ENCODE assay signal across 8 cellular contexts in genomic region chr1:92080128-92080985, GRCh38. TPM values are rescaled to one million over a fixed set of nuclear protein-coding genes. Genes with fewer than 3 reads are reported as not detected.
DNase-seq lines count a peak whose midpoint lies in the region; ATAC-seq, FAIRE-seq and TF ChIP-seq lines count a peak whose summit lies in the region.

BTBD8 (plus strand) TSS chr1:92080345; CDS start chr1:92080572, 227 bp downstream.

- TF ChIP-seq EP300 in HepG2 (IDR thresholded peaks at IDR 0.05; ENCODE audit: low read depth in 2 of 2, low read length in 2 of 2) (no peak), HepG2 (CRISPR knock-in tag; IDR thresholded peaks at IDR 0.05; ENCODE audit: borderline replicate concordance) (no peak)

- TF ChIP-seq POLR2A in HepG2 (IDR thresholded peaks at IDR 0.05; ENCODE audit: insufficient read depth in 1 of 2, low read depth in 2 of 2, low read length in 2 of 2), result peak; percentile 39 to 59; a peak in 2 of 4 replicates

- no peaks in the 10 kb centered on the region for H3K9me3 ChIP-seq in BE2C
- no peaks in the 10 kb centered on the region for H3K9me3 ChIP-seq in HepG2 (ENCODE audit: low read length)

- peak within 1 kb of the TSS; percentile 83 for H2AFZ ChIP-seq in HepG2 (ENCODE audit: low read length)

- peak within 1 kb of the TSS; percentile 84 for H3K27ac Mint-ChIP-seq in dendritic cell treated with granulocyte-macrophage colony-stimulating factor and Interleukin-4, amounts not matched to agents 40 ng/mL and 50 ng/mL, for 4 days

- TF ChIP-seq CTCF in BE2C (IDR thresholded peaks at IDR 0.05; ENCODE audit: low read depth, low read length) (no peak), HepG2 (CRISPR knock-in tag; IDR thresholded peaks at IDR 0.05) (peak; percentile 39)

- H3K36me3 Mint-ChIP-seq in dendritic cell treated with granulocyte-macrophage colony-stimulating factor and Interleukin-4, amounts not matched to agents 40 ng/mL and 50 ng/mL, for 4 days (ENCODE audit: low read depth), result peaks cover 15% of the 10 kb centered on the region

- FAIRE-seq in HepG2 (lab: Jason Lieb, UNC), result peak; percentile 63

- peak; percentile 24 for DNase-seq in BE2C
- peak; percentile 82 to 91 for DNase-seq in NCI-H526 (lab: John Stamatoyannopoulos, UW)
- DNase-seq in activated CD4-positive, alpha-beta T cell treated with anti-CD3 and anti-CD28 coated beads, Interleukin-2, amount 50 U/mL, for 1 hour, result peak; percentile 83
- DNase-seq in HepG2 (ENCODE audit: low spot score), result peak; percentile 68
- peak; percentile 84 for DNase-seq in stimulated activated CD4-positive, alpha-beta T cell treated with anti-CD3 and anti-CD28 coated beads, Interleukin-2, amount 100 ng/mL, for 4 hours (ENCODE audit: low read depth)

- H3K4me1 ChIP-seq in BE2C (no peaks in the 10 kb centered on the region), HepG2 (ENCODE audit: insufficient read depth, low read length) (peaks cover 12% of the 10 kb centered on the region; the same call in 1 of the 2 replicates)

- no peaks in the 10 kb centered on the region for H4K20me1 ChIP-seq in HepG2 (ENCODE audit: insufficient read depth, low read length)

- WGBS in HepG2 (ENCODE audit: low lambda C conversion rate), result 1% methylated on average over 37 of the region's 55 CpGs

- H3K36me3 ChIP-seq in BE2C, result no peaks in the 10 kb centered on the region
- no peaks in the 10 kb centered on the region for H3K36me3 ChIP-seq in HepG2 (replicated peaks in 1 of 2; ENCODE audit: control insufficient read depth in 1 of 2, insufficient read depth in 2 of 2, low read length in 2 of 2)

- in situ Hi-C loops in HepG2 (cut with HindIII; ENCODE audit: extremely low pct_ligation_motif_present, low pct_unique_long_range_greater_than_20kb), result loop anchor here (10.0 kb wide), 1 partner anchor 64 kb away; no protein-coding TSS in a partner anchor

- POLR2A ChIA-PET in HepG2 (lab: Yijun Ruan, JAX), result interaction anchor here (1.2 kb wide), 1 partner anchor 218 kb away, joined by 3 read pairs; no protein-coding TSS in a partner anchor

- H3K9ac ChIP-seq in HepG2 (ENCODE audit: insufficient read depth, low read depth, low read length), result peak within 1 kb of the TSS; percentile 69

- H3K4me3 ChIP-seq in BE2C (ENCODE audit: low read depth, low read length) (peak within 1 kb of the TSS; percentile 65), HepG2 (replicated peaks in 1 of 3; ENCODE audit: insufficient read depth in 1 of 3, low read depth in 2 of 3, low read length in 3 of 3) (peak within 1 kb of the TSS; percentile 71 to 88 (median 77))

- no peaks in the 10 kb centered on the region for H3K27me3 Mint-ChIP-seq in dendritic cell treated with granulocyte-macrophage colony-stimulating factor and Interleukin-4, amounts not matched to agents 40 ng/mL and 50 ng/mL, for 4 days

- peak within 1 kb of the TSS; percentile 43 for H3K27ac ChIP-seq in HepG2 (ENCODE audit: extremely low read length, insufficient read depth, low read length)

- intact Hi-C loops in dendritic cell treated with granulocyte-macrophage colony-stimulating factor and Interleukin-4, amounts not matched to agents 40 ng/mL and 50 ng/mL, for 4 days (cut with micrococcal nuclease), result loop anchor here (5.0 kb wide), 1 partner anchor 217 kb away; the partner anchor contains the start of genes GLMN and RPAP2
- intact Hi-C loops in HepG2 (cut with micrococcal nuclease; ENCODE audit: unreplicated experiment), result loop anchor here (5.0 kb wide), 1 partner anchor 53 kb away; the partner anchor contains the start of gene EPHX4

- TSS peak; percentile 75 for BruUV-seq in HepG2 (replicated peaks; lab: Mats Ljungman, UMichigan)

- TF ChIP-seq RAD21 in HepG2 (CRISPR knock-in tag; IDR thresholded peaks at IDR 0.05), result no peak; the same call in 1 of the 2 replicates

- no peaks in the 10 kb centered on the region for H3K79me2 ChIP-seq in HepG2 (ENCODE audit: insufficient read depth, low read length)

- peaks cover 8% of the 10 kb centered on the region for H3K4me1 Mint-ChIP-seq in dendritic cell treated with granulocyte-macrophage colony-stimulating factor and Interleukin-4, amounts not matched to agents 40 ng/mL and 50 ng/mL, for 4 days (ENCODE audit: low read depth)

- ATAC-seq in GM19324 (IDR thresholded peaks at IDR 0.05; ENCODE audit: low FRiP score, unreplicated experiment) (peak; percentile 99), HG03457 (IDR thresholded peaks at IDR 0.05; ENCODE audit: unreplicated experiment) (peak; percentile 97), HepG2 (peak; percentile 98)

- H3K9me3 Mint-ChIP-seq in dendritic cell treated with granulocyte-macrophage colony-stimulating factor and Interleukin-4, amounts not matched to agents 40 ng/mL and 50 ng/mL, for 4 days, result peaks cover 19% of the 10 kb centered on the region

- H3K4me3 Mint-ChIP-seq in dendritic cell treated with granulocyte-macrophage colony-stimulating factor and Interleukin-4, amounts not matched to agents 40 ng/mL and 50 ng/mL, for 4 days, result peak within 1 kb of the TSS; percentile 96

- H3K4me2 ChIP-seq in HepG2 (ENCODE audit: low read depth, low read length), result peak within 1 kb of the TSS; percentile 90

- CTCF ChIA-PET in HepG2 (lab: Yijun Ruan, JAX; ENCODE audit: low intra/inter-chr PET ratio, low total read pairs), result no interaction called here

- H3K27me3 ChIP-seq in BE2C (no peaks in the 10 kb centered on the region), HepG2 (ENCODE audit: control insufficient read depth in 1 of 2, insufficient read depth in 2 of 2, low read length in 2 of 2) (no peaks in the 10 kb centered on the region; a peak in 1 of 5 replicates)

TF ChIP-seq in HepG2, 621 proteins besides CTCF, POLR2A, EP300 and RAD21 (continues in another document):
- TF ChIP-seq ZFP36 (IDR thresholded peaks at IDR 0.05; ENCODE audit: borderline replicate concordance, low read depth, low read length, partially characterized antibody) (no peak), ZNF790 (CRISPR knock-in tag; IDR thresholded peaks at IDR 0.05; ENCODE audit: borderline replicate concordance) (0 out of 2 replicates have a peak, but pooled peaks have one; percentile 54), MEIS2 (CRISPR knock-in tag; IDR thresholded peaks at IDR 0.05) (0 out of 2 replicates have a peak, but pooled peaks have one; percentile 54), ZNF34 (CRISPR knock-in tag; IDR thresholded peaks at IDR 0.05; ENCODE audit: borderline replicate concordance) (0 out of 2 replicates have a peak, but pooled peaks have one; percentile 54), NR3C1 (CRISPR knock-in tag; IDR thresholded peaks at IDR 0.05) (no peak), SALL1 (CRISPR knock-in tag; IDR thresholded peaks at IDR 0.05) (0 out of 2 replicates have a peak, but pooled peaks have one; percentile 50), ARID4A (CRISPR knock-in tag; IDR thresholded peaks at IDR 0.05; ENCODE audit: borderline replicate concordance) (peak; percentile 69; the same call in 1 of the 2 replicates)

RNA-seq across cellular contexts. Expression of gene BTBD8, which starts in this region (rescaled TPM):
- not detected for polyA plus RNA-seq in BE2C (2012; ENCODE audit: insufficient read depth, insufficient read length, low read depth)
- 1.8 TPM in 2 replicates for total RNA-seq in HepG2 (2016; rRNA removed; fragmentation: Illumina TruSeq; extraction: Trizol)
- 0.91 and 1.3 TPM in 2 replicates for total RNA-seq in HepG2 (2016; cell fraction: cytosol; rRNA removed; fragmentation: Illumina TruSeq; extraction: Trizol; ENCODE audit: low read depth)
- 1.4 and 1.6 TPM in 2 replicates for total RNA-seq in HepG2 (2016; cell fraction: insoluble cytoplasmic fraction; rRNA removed; fragmentation: Illumina TruSeq; extraction: Trizol)
- 0.76 and 0.83 TPM in 2 replicates for total RNA-seq in HepG2 (2016; cell fraction: membrane; rRNA removed; fragmentation: Illumina TruSeq; extraction: Trizol)
- total RNA-seq in HepG2 (2016; cell fraction: nucleus; rRNA removed; fragmentation: Illumina TruSeq; extraction: Trizol), result 2.5 and 2.8 TPM in 2 replicates
- polyA plus RNA-seq in HepG2 (2011; rRNA removed), result 0.35 and 0.41 TPM in 2 replicates
- 0.15 and 0.37 TPM in 2 replicates for polyA plus RNA-seq in HepG2 (2011; cell fraction: cytosol; rRNA removed)
- 0.73 and 0.92 TPM in 2 replicates for polyA plus RNA-seq in HepG2 (2011; cell fraction: nucleus; rRNA removed)
- 0.97 and 0.98 TPM in 2 replicates for polyA plus RNA-seq in HepG2 (2012)
- polyA plus RNA-seq in HepG2 (2016; cell fraction: cytosol; fragmentation: Illumina TruSeq; extraction: Trizol; ENCODE audit: low read depth), result 0.05 TPM in 1 of 2 replicates, not detected in the other
- polyA plus RNA-seq in HepG2 (2016; cell fraction: insoluble cytoplasmic fraction; fragmentation: Illumina TruSeq; extraction: Trizol; ENCODE audit: low read depth), result 0.59 and 1.1 TPM in 2 replicates
- polyA plus RNA-seq in HepG2 (2016; cell fraction: membrane; fragmentation: Illumina TruSeq; extraction: Trizol; ENCODE audit: low read depth), result 0.03 and 0.07 TPM in 2 replicates
- polyA plus RNA-seq in HepG2 (2016; cell fraction: nucleus; fragmentation: Illumina TruSeq; extraction: Trizol; ENCODE audit: insufficient read depth, low read depth), result 1.9 and 2.1 TPM in 2 replicates
- polyA minus RNA-seq in HepG2 (2011; rRNA and poly(A)+ RNA removed; ENCODE audit: low replicate concordance), result 0.19 and 0.90 TPM in 2 replicates
- 1.1 and 2.0 TPM in 2 replicates for polyA minus RNA-seq in HepG2 (2011; cell fraction: cytosol; rRNA and poly(A)+ RNA removed)
- 4.9 and 5.3 TPM in 2 replicates for polyA minus RNA-seq in HepG2 (2011; cell fraction: nucleus; rRNA and poly(A)+ RNA removed)

Comparison
In these comparisons a context has a peak if more than half of its experiments do, and no peak if none do; other contexts are left out.
1. Peak in every context shown above with its lines: DNase-seq, ATAC-seq, H3K4me3 ChIP-seq and H3K27ac ChIP-seq.
2. DNase-seq: peak in every context shown above with its lines; median percentile 86 in NCI-H526; 84 in stimulated activated CD4-positive, alpha-beta T cell treated with anti-CD3 and anti-CD28 coated beads, Interleukin-2, amount 100 ng/mL, for 4 hours; 83 in activated CD4-positive, alpha-beta T cell treated with anti-CD3 and anti-CD28 coated beads, Interleukin-2, amount 50 U/mL, for 1 hour; 68 in HepG2; 24 in BE2C.